17 cellular contexts compared by ENCODE assay signal in genomic region chr10:70078329-70078728, GRCh38. TPM values are rescaled to one million over a fixed set of nuclear protein-coding genes. Genes with fewer than 3 reads are reported as not detected.
DNase-seq lines count a peak whose midpoint lies in the region; ATAC-seq and TF ChIP-seq lines count a peak whose summit lies in the region.
"Had no signal": no experiment of that assay in that cellular context is flagged by ENCODE, and none has a peak within 500 bp of the region (broad histone marks: within the 10 kb centered on the region; RNA-seq: fewer than 3 reads in every experiment).

No MANE protein-coding gene starts in this region.

- no peaks in the 10 kb centered on the region for H3K27me3 Mint-ChIP-seq in MCF 10A (ENCODE audit: insufficient read depth, unreplicated experiment)

- intact Hi-C loops in MCF 10A (cut with micrococcal nuclease) (no loop called here), breast epithelium (cut with DNase I; ENCODE audit: low total_unique reads) (no loop called here), mammary epithelial cell (cut with micrococcal nuclease) (no loop called here)

- H3K27me3 ChIP-seq in breast epithelium, result no peaks in the 10 kb centered on the region
- no peaks in the 10 kb centered on the region for H3K27me3 ChIP-seq in mammary epithelial cell (ENCODE audit: insufficient read depth, low read length)
- H3K27me3 ChIP-seq in brain microvascular endothelial cell (replicated peaks), result no peaks in the 10 kb centered on the region
- H3K27me3 ChIP-seq: BLaER1 had no signal

- peak; percentile 63 for ATAC-seq in esophagus mucosa
- ATAC-seq: GM12878, HepG2 had no signal

- H3K27ac Mint-ChIP-seq in MCF 10A (ENCODE audit: low read depth, unreplicated experiment), result no peak overlapping the region
- H3K27ac Mint-ChIP-seq: HFFc6 had no signal

- H3K27ac ChIP-seq in breast epithelium (no peak overlapping the region), mammary epithelial cell (ENCODE audit: insufficient read depth, low read depth, low read length) (no peak overlapping the region), brain microvascular endothelial cell (no peak overlapping the region), substantia nigra (ENCODE audit: low read depth, low read length, poor library complexity, severe bottlenecking) (no peak overlapping the region)
- H3K27ac ChIP-seq: BLaER1 had no signal

- in situ Hi-C loops in mammary epithelial cell (cut with MboI; ENCODE audit: low sequenced_read_pairs in 2 of 2) (no loop called here), brain microvascular endothelial cell (cut with HindIII; ENCODE audit: low pct_ligation_motif_present, low sequenced_read_pairs) (no loop called here)

- no peaks in the 10 kb centered on the region for H3K79me2 ChIP-seq in mammary epithelial cell (ENCODE audit: insufficient read depth, low read length)

- TF ChIP-seq POLR2A in breast epithelium (IDR thresholded peaks at IDR 0.05), result no peak

- WGBS in mammary epithelial cell (ENCODE audit: low coverage, missing lambda C conversion rate), result 91% methylated on average over 5 of the region's 5 CpGs

- H2AFZ ChIP-seq in mammary epithelial cell (ENCODE audit: low read depth, low read length), result no peak overlapping the region

- dilution Hi-C loops in mammary epithelial cell (cut with HindIII; ENCODE audit: low sequenced_read_pairs), result no loop called here

- no peak for TF ChIP-seq CTCF in MCF 10A (IDR thresholded peaks at IDR 0.05; ENCODE audit: unreplicated experiment)
- TF ChIP-seq CTCF in breast epithelium (IDR thresholded peaks at IDR 0.05), result no peak
- TF ChIP-seq CTCF in mammary epithelial cell (conservative IDR thresholded peaks at IDR 0.05 in 1 of 2, IDR thresholded peaks at IDR 0.05 in 1 of 2; ENCODE audit: extremely low read depth in 1 of 2, insufficient read depth in 1 of 2, low read depth in 1 of 2, low read length in 2 of 2), result no peak
- no peak for TF ChIP-seq CTCF in brain microvascular endothelial cell (IDR thresholded peaks at IDR 0.05; ENCODE audit: low read depth, low read length, missing control alignments)

- no TSS peak for BruUV-seq in MCF 10A (replicated peaks; lab: Mats Ljungman, UMichigan)
- BruUV-seq in mammary epithelial cell (replicated peaks; lab: Mats Ljungman, UMichigan), result no TSS peak

- peaks cover 11% of the 10 kb centered on the region for H3K4me1 Mint-ChIP-seq in MCF 10A (ENCODE audit: insufficient read depth, unreplicated experiment)
- H3K4me1 Mint-ChIP-seq: CD8-positive, alpha-beta memory T cell had no signal

- no peak overlapping the region for H3K4me3 Mint-ChIP-seq in MCF 10A (ENCODE audit: unreplicated experiment)
- H3K4me3 Mint-ChIP-seq: CD8-positive, alpha-beta memory T cell; HFFc6 had no signal

- no peaks in the 10 kb centered on the region for H3K9me3 Mint-ChIP-seq in MCF 10A (ENCODE audit: unreplicated experiment)
- H3K9me3 Mint-ChIP-seq: CD8-positive, alpha-beta memory T cell; HFFc6 had no signal

- DNase-seq in MCF 10A (ENCODE audit: unreplicated experiment) (peak; percentile 22), breast epithelium (ENCODE audit: low spot score in 2 of 2) (no peak), mammary epithelial cell (peak; percentile 20), brain microvascular endothelial cell (no peak), substantia nigra (lab: John Stamatoyannopoulos, UW) (no peak), HCEC 1CT (no peak), NCI-H345 treated with DMSO at 0.1 percent for 48 hours (lab: John Stamatoyannopoulos, UW; ENCODE audit: unreplicated experiment) (no peak)
- DNase-seq: 8988T; AML-193; CD8-positive, alpha-beta memory T cell; DMS79 had no signal

- CTCF ChIA-PET in MCF 10A (lab: Yijun Ruan, JAX), result interaction anchor here (1.0 to 1.4 kb wide), 2 partner anchors 38 to 68 kb away, joined by 3 read pairs; partner anchors contain the start of gene TYSND1
- CTCF ChIA-PET in mammary epithelial cell (lab: Charles Lee; ENCODE audit: low non-redundant PET), result no interaction called here

- H3K4me1 ChIP-seq in breast epithelium (no peaks in the 10 kb centered on the region), mammary epithelial cell (ENCODE audit: insufficient read depth, low read length) (no peaks in the 10 kb centered on the region)
- H3K4me1 ChIP-seq: BLaER1, HAP-1 had no signal

- no peak overlapping the region for H3K4me2 ChIP-seq in mammary epithelial cell (ENCODE audit: insufficient read depth, low read depth, low read length)
- H3K4me2 ChIP-seq: BLaER1 had no signal

- H3K4me3 ChIP-seq in breast epithelium (no peak overlapping the region), mammary epithelial cell (replicated peaks in 1 of 3; ENCODE audit: insufficient read depth in 1 of 3, low read depth in 2 of 3, low read length in 3 of 3) (no peak overlapping the region), brain microvascular endothelial cell (ENCODE audit: low read depth, low read length) (no peak overlapping the region)
- H3K4me3 ChIP-seq: BLaER1, GM12878, HAP-1 had no signal

- peaks cover 7% of the 10 kb centered on the region for H3K36me3 Mint-ChIP-seq in MCF 10A (ENCODE audit: insufficient read depth, unreplicated experiment)
- H3K36me3 Mint-ChIP-seq: CD8-positive, alpha-beta memory T cell had no signal

- H3K36me3 ChIP-seq in breast epithelium (no peaks in the 10 kb centered on the region), mammary epithelial cell (ENCODE audit: insufficient read depth, low read length) (no peaks in the 10 kb centered on the region), brain microvascular endothelial cell (replicated peaks) (no peaks in the 10 kb centered on the region)
- H3K36me3 ChIP-seq: HAP-1 had no signal

- POLR2A ChIA-PET in MCF 10A (lab: Yijun Ruan, JAX), result no interaction called here

- no peaks in the 10 kb centered on the region for H4K20me1 ChIP-seq in mammary epithelial cell (ENCODE audit: insufficient read depth, low read length)

- H3K9ac ChIP-seq in mammary epithelial cell (ENCODE audit: insufficient read depth, low read length), result no peak overlapping the region
- H3K9ac ChIP-seq: BLaER1 had no signal

- H3K9me3 ChIP-seq in breast epithelium (no peaks in the 10 kb centered on the region), mammary epithelial cell (replicated peaks; ENCODE audit: insufficient read depth, low read length) (no peaks in the 10 kb centered on the region)
- H3K9me3 ChIP-seq: BLaER1, HAP-1 had no signal

RNA-seq across cellular contexts. Expression of gene MACROH2A2, which starts 25.7 kb away (rescaled TPM):
- total RNA-seq in MCF 10A (2022), result 17.6 and 21.3 TPM in 2 replicates
- 10 to 100 TPM in 2 of 3 donors, 1 to 10 TPM in 1; 4.8 to 19.5 (median 15.4) TPM for total RNA-seq in breast epithelium
- total RNA-seq in mammary epithelial cell, result 10 to 100 TPM; 17.8 to 32.6 TPM
- 21.6 TPM for polyA plus RNA-seq in mammary epithelial cell
- 28.5 TPM for polyA minus RNA-seq in mammary epithelial cell
- total RNA-seq in esophagus mucosa, result 18.8 TPM
- total RNA-seq: GM12878 had no signal

RNA-seq across cellular contexts. Expression of gene AIFM2, which starts 54.3 kb away (rescaled TPM):
- total RNA-seq in MCF 10A (2022) (19.2 and 21.9 TPM in 2 replicates), breast epithelium (10 to 100 TPM; 14.3 to 42.1 (median 33.1) TPM), mammary epithelial cell (1 to 10 TPM; 4.3 to 7.8 TPM), esophagus mucosa (3.7 TPM)
- polyA plus RNA-seq in mammary epithelial cell, result 4.9 TPM
- polyA minus RNA-seq in mammary epithelial cell, result 1.9 TPM

Comparison
In these comparisons a context has a peak if more than half of its experiments do, and no peak if none do; other contexts are left out.
1. DNase-seq: peak in MCF 10A (single experiment) and mammary epithelial cell (single experiment); none in breast epithelium (0 of 2), brain microvascular endothelial cell (single experiment), substantia nigra (0 of 49), HCEC 1CT (single experiment) and NCI-H345 treated with DMSO at 0.1 percent for 48 hours (single experiment).